In the genomic region with DNA sequence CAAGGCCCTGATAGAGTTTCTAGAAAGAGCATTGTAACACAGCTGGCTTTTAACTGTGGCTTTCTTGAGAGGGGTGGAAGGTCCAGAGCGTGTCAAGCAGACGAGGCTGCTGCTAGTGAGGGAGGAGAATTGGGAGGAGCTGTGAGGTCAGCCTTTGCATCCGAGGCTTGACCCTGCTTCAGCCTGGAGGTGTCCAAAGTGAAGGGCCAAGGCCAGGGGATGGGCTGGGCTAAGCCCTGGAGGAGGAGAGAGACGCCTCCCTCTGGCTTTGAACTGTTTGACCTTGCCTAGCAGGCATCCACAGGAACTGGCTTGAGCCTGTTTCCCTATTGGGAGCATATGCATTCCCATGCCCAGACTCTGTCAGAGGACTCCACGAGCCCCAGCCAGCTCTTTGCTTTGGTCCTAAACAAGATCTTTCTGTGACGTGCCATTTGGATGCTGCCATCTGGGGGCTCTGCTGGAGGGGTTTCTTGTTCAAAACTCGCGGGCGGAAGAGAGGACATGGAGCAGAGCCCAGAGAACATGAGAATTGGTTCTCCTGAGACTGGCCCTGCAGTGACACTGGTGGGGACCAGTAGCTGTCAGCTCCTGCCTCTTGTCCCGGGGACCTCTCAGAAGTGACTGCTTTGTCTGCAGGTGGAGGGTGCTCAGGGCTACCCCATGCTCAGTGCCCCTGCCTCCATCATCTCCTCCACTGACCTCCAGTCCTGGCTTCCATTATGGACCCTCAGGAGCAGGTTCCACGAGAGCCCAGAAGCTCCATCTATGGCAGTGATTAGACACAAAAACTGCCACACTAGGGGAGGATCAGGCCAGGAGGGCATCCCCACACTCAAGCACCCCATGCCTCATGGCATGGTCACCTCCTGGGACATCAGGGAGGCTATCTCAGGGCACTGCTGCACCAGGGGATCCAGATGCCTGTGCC, we compare ENCODE assay signal across 26 cellular contexts. TPM values are rescaled to one million over a fixed set of nuclear protein-coding genes. Genes with fewer than 3 reads are reported as not detected.
DNase-seq lines count a peak whose midpoint lies in the region; ATAC-seq and TF ChIP-seq lines count a peak whose summit lies in the region.
"Had no signal": no experiment of that assay in that cellular context is flagged by ENCODE, and none has a peak within 500 bp of the region (broad histone marks: within the 10 kb centered on the region; RNA-seq: fewer than 3 reads in every experiment).

No MANE protein-coding gene starts in this region.

- H3K4me1 ChIP-seq in heart left ventricle (no peaks in the 10 kb centered on the region), endodermal cell (ENCODE audit: control insufficient read depth, insufficient read depth, low read length) (no peaks in the 10 kb centered on the region), upper lobe of right lung (no peaks in the 10 kb centered on the region)
- H3K4me1 ChIP-seq: Peyer's patch had no signal

- H3K4me3 ChIP-seq in heart left ventricle = no peak overlapping the region
- H3K4me3 ChIP-seq in endodermal cell (ENCODE audit: low read length) = no peak overlapping the region
- no peak overlapping the region for H3K4me3 ChIP-seq in upper lobe of right lung
- H3K4me3 ChIP-seq: GM12878, GM23248, Peyer's patch had no signal

- TF ChIP-seq CTCF in heart left ventricle (IDR thresholded peaks at IDR 0.05) = no peak
- TF ChIP-seq CTCF in endodermal cell (conservative IDR thresholded peaks at IDR 0.05) = no peak
- no peak for TF ChIP-seq CTCF in upper lobe of right lung (IDR thresholded peaks at IDR 0.05)
- TF ChIP-seq CTCF in GM13977 (IDR thresholded peaks at IDR 0.05; ENCODE audit: extremely low read depth, insufficient read depth, missing control alignments) = no peak

- no peak for TF ChIP-seq POLR2A in heart left ventricle (IDR thresholded peaks at IDR 0.05)

- no peak overlapping the region for H3K4me3 Mint-ChIP-seq in endodermal cell
- H3K4me3 Mint-ChIP-seq: CD4-positive, alpha-beta T cell; H9; HFFc6 had no signal

- no peaks in the 10 kb centered on the region for H3K36me3 Mint-ChIP-seq in endodermal cell (ENCODE audit: low read depth)

- no peaks in the 10 kb centered on the region for H3K27me3 Mint-ChIP-seq in endodermal cell (ENCODE audit: insufficient read depth)
- H3K27me3 Mint-ChIP-seq: CD4-positive, alpha-beta T cell had no signal

- peaks cover 47% of the 10 kb centered on the region for H3K9me3 Mint-ChIP-seq in endodermal cell
- H3K9me3 Mint-ChIP-seq: CD4-positive, alpha-beta T cell had no signal

- intact Hi-C loops in cardiac septum (cut with DNase I) = no loop called here
- intact Hi-C loops in heart left ventricle (cut with DNase I) = no loop called here
- intact Hi-C loops in posterior vena cava (cut with DNase I) = no loop called here
- intact Hi-C loops in upper lobe of right lung (cut with DNase I) = no loop called here

- H3K27ac ChIP-seq in heart left ventricle (no peak overlapping the region), endodermal cell (ENCODE audit: low read depth, low read length) (no peak overlapping the region), upper lobe of right lung (no peak overlapping the region)
- H3K27ac ChIP-seq: GM23248, Peyer's patch had no signal

- DNase-seq in cardiac septum (ENCODE audit: low spot score) (peak; percentile 68), heart left ventricle (no peak), endodermal cell (peak; percentile 12), posterior vena cava (ENCODE audit: low spot score) (peak; percentile 34), upper lobe of right lung (peak; percentile 37), GM13977 (ENCODE audit: low spot score) (no peak), NCI-H226 (no peak)
- DNase-seq: CD4-positive, alpha-beta T cell; COR-L47; DND-41; GM23248; H9; HFFc6; KBM-7; NCI-H1105; NCI-H146; NCI-H2029; NCI-H2227 treated with DMSO at 0.1 percent for 48 hours; NCI-H510A treated with DMSO at 0.1 percent for 48 hours; NCI-H748 treated with DMSO at 0.1 percent for 48 hours; NK-92 treated with Interleukin-12 subunit alpha and Interleukin-12 subunit beta, amount 100 ng/mL, for 24 hours had no signal

- no peak overlapping the region for H3K27ac Mint-ChIP-seq in endodermal cell
- H3K27ac Mint-ChIP-seq: CD4-positive, alpha-beta T cell; H9; HFFc6 had no signal

- no peak overlapping the region for H3K9ac ChIP-seq in endodermal cell (ENCODE audit: extremely low read depth, low read length, poor library complexity, severe bottlenecking)
- H3K9ac ChIP-seq: GM23248 had no signal

- H3K9me3 ChIP-seq in heart left ventricle (no peaks in the 10 kb centered on the region), endodermal cell (ENCODE audit: control insufficient read depth, low read length) (peaks cover 13% of the 10 kb centered on the region), upper lobe of right lung (no peaks in the 10 kb centered on the region)
- H3K9me3 ChIP-seq: Peyer's patch had no signal

- in situ Hi-C loops in GM13977 (cut with MboI; ENCODE audit: low pct_unique_long_range_greater_than_20kb, low sequenced_read_pairs, unreplicated experiment) = no loop called here

- H3K36me3 ChIP-seq in heart left ventricle = no peaks in the 10 kb centered on the region
- no peaks in the 10 kb centered on the region for H3K36me3 ChIP-seq in endodermal cell (ENCODE audit: control insufficient read depth, insufficient read depth, low read length)
- no peaks in the 10 kb centered on the region for H3K36me3 ChIP-seq in upper lobe of right lung
- H3K36me3 ChIP-seq: Peyer's patch had no signal

- no peaks in the 10 kb centered on the region for H3K4me1 Mint-ChIP-seq in endodermal cell
- H3K4me1 Mint-ChIP-seq: H9 had no signal

- ATAC-seq in heart left ventricle (no peak), upper lobe of right lung (no peak)
- ATAC-seq: GM12878 had no signal

- H3K27me3 ChIP-seq in heart left ventricle (peaks cover 0 to 40% (median 11%) of the 10 kb centered on the region in 9 donors), endodermal cell (ENCODE audit: control insufficient read depth, insufficient read depth, low read length, poor library complexity, severe bottlenecking) (no peaks in the 10 kb centered on the region), upper lobe of right lung (peaks cover 30% of the 10 kb centered on the region)
- H3K27me3 ChIP-seq: Peyer's patch had no signal

- 70 to 82% (median 78%) methylated on average over 7 to 11 of the region's 11 CpGs for WGBS in heart left ventricle, 4 donors
- WGBS in endodermal cell (ENCODE audit: insufficient coverage in 1 of 2, insufficient read length in 1 of 2), 2 experiments = 75 to 76% methylated on average over 9 to 11 of the region's 11 CpGs

RNA-seq across cellular contexts. Expression of gene ACTRT2, which starts 5.6 kb away (rescaled TPM):
- total RNA-seq in cardiac septum (not detected), heart left ventricle (not detected), endodermal cell (not detected), posterior vena cava (not detected), upper lobe of right lung (not detected)
- polyA plus RNA-seq in heart left ventricle = not detected
- not detected for polyA plus RNA-seq in endodermal cell (2013, experiment 1 of 2)
- polyA plus RNA-seq in endodermal cell (2013, experiment 2 of 2) = not detected
- total RNA-seq: A673; CD4-positive, alpha-beta T cell; GM12878; GM23248; H9; HFFc6; HT1080; Peyer's patch had no signal
- polyA plus RNA-seq: BJ, GM12878, GM23248 had no signal

RNA-seq across cellular contexts. Expression of gene PRDM16, which starts 42.2 kb away (rescaled TPM):
- total RNA-seq in cardiac septum (12.9 TPM), heart left ventricle (10 to 100 TPM in 7 of 9 donors, 1 to 10 TPM in 2; 6.0 to 22.7 (median 14.4) TPM), endodermal cell (1 to 10 TPM; 2.1 to 4.0 TPM), posterior vena cava (10 to 100 TPM; 15.8 to 21.1 TPM), upper lobe of right lung (21.0 TPM)
- polyA plus RNA-seq in heart left ventricle = 10 to 100 TPM; 11.3 to 13.1 TPM
- polyA plus RNA-seq in endodermal cell (2013, experiment 1 of 2) = 9.2 TPM
- polyA plus RNA-seq in endodermal cell (2013, experiment 2 of 2) = 6.9 TPM
- total RNA-seq: CD4-positive, alpha-beta T cell; GM23248; HFFc6; HT1080 had no signal
- polyA plus RNA-seq: GM12878 had no signal

Comparison
In these comparisons a context has a peak if more than half of its experiments do, and no peak if none do; other contexts are left out.
1. DNase-seq: peak in cardiac septum (single experiment), endodermal cell (single experiment), posterior vena cava (single experiment) and upper lobe of right lung (single experiment); none in heart left ventricle (0 of 5), GM13977 (single experiment) and NCI-H226 (single experiment).